ENCODE assay signal across 26 cellular contexts in the genomic region with DNA sequence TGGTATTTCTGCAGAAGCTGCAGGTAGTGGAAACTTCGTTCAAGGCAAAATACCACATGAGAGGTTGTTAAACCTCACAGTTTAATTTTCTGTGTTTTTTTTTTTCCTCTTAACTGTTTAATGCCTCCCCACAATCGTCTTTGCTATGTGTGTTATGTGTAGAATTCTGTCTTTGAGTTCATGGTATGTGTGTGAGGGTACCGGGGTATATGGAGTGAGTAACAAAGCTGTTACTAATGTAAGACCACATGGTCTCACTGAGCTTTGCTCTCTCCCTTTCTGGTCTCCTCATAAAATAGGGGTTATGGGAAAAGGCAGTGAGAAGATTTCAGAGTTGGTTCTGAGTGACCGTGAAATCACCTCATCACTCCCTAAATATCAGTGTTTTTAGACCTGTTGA.
DNase-seq lines count a peak whose midpoint lies in the region; ATAC-seq and TF ChIP-seq lines count a peak whose summit lies in the region.
"Had no signal": no experiment of that assay in that cellular context is flagged by ENCODE, and none has a peak within 500 bp of the region (broad histone marks: within the 10 kb centered on the region; RNA-seq: fewer than 3 reads in every experiment).

No MANE protein-coding gene starts in this region.

- H3K4me1 ChIP-seq in Loucy (ENCODE audit: insufficient read depth, low read length, poor library complexity, severe bottlenecking), result peaks cover 24% of the 10 kb centered on the region
- H3K4me1 ChIP-seq in thymus (ENCODE audit: control insufficient read depth, insufficient read depth, low read length), result peaks cover 8% of the 10 kb centered on the region

- H3K9me3 ChIP-seq in Loucy (ENCODE audit: insufficient read depth, low read depth, low read length) (no peaks in the 10 kb centered on the region), thymus (ENCODE audit: control insufficient read depth) (no peaks in the 10 kb centered on the region)
- H3K9me3 ChIP-seq: BLaER1 treated with 17β-estradiol and CSF1 and Interleukin-3, amounts not matched to agents 10 nM and 100 nM had no signal

- H3K9me2 ChIP-seq in Loucy (replicated peaks; ENCODE audit: low read depth, low read length), result no peaks in the 10 kb centered on the region

- no peaks in the 10 kb centered on the region for H3K27me3 ChIP-seq in Loucy (ENCODE audit: insufficient read depth, low read length, poor library complexity, severe bottlenecking)
- no peaks in the 10 kb centered on the region for H3K27me3 ChIP-seq in thymus (ENCODE audit: control insufficient read depth, insufficient read depth)
- H3K27me3 ChIP-seq: BLaER1 treated with 17β-estradiol and CSF1 and Interleukin-3, amounts not matched to agents 10 nM and 100 nM had no signal

- H4K20me1 ChIP-seq in Loucy (ENCODE audit: insufficient read depth, low read length, poor library complexity, severe bottlenecking), result no peaks in the 10 kb centered on the region
- H4K20me1 ChIP-seq: BLaER1 treated with 17β-estradiol and CSF1 and Interleukin-3, amounts not matched to agents 10 nM and 100 nM had no signal

- peak overlapping the region; percentile 43 for H3K4me2 ChIP-seq in Loucy (ENCODE audit: low read depth, low read length, poor library complexity, severe bottlenecking)
- H3K4me2 ChIP-seq: BLaER1 treated with 17β-estradiol and CSF1 and Interleukin-3, amounts not matched to agents 10 nM and 100 nM; KMS-11 had no signal

- no peaks in the 10 kb centered on the region for H3F3A ChIP-seq in Loucy (ENCODE audit: low read depth)

- H3K36me3 ChIP-seq in Loucy (ENCODE audit: insufficient read depth, low read length), result no peaks in the 10 kb centered on the region
- no peaks in the 10 kb centered on the region for H3K36me3 ChIP-seq in thymus (ENCODE audit: control insufficient read depth, insufficient read depth)
- H3K36me3 ChIP-seq: BLaER1 treated with 17β-estradiol and CSF1 and Interleukin-3, amounts not matched to agents 10 nM and 100 nM had no signal

- ATAC-seq in SK-N-SH treated with all-trans-retinoic acid at 6 μM for 48 hours, result no peak
- ATAC-seq: Panc1 had no signal

- no peak overlapping the region for H3K4me3 ChIP-seq in Loucy (ENCODE audit: low read length, poor library complexity, severe bottlenecking)
- no peak overlapping the region for H3K4me3 ChIP-seq in fibroblast of villous mesenchyme (ENCODE audit: low read depth, low read length)
- H3K4me3 ChIP-seq in thymus (ENCODE audit: low read length), result no peak overlapping the region
- H3K4me3 ChIP-seq: BLaER1 treated with 17β-estradiol and CSF1 and Interleukin-3, amounts not matched to agents 10 nM and 100 nM had no signal

- H3K79me2 ChIP-seq in Loucy (ENCODE audit: insufficient read depth, low read length), result no peaks in the 10 kb centered on the region

- 37% methylated on average over 4 of the region's 4 CpGs for WGBS in thymus

- TF ChIP-seq CTCF in Loucy (conservative IDR thresholded peaks at IDR 0.05; ENCODE audit: low read length) (no peak), fibroblast of villous mesenchyme (IDR thresholded peaks at IDR 0.05; ENCODE audit: insufficient read depth, low read depth, low read length) (no peak)

- peak overlapping the region; percentile 5 for H3K27ac ChIP-seq in thymus (ENCODE audit: low read depth)
- H3K27ac ChIP-seq: BLaER1 treated with 17β-estradiol and CSF1 and Interleukin-3, amounts not matched to agents 10 nM and 100 nM; KMS-11; RWPE1 had no signal

- DNase-seq in EH (ENCODE audit: low read depth) (peak; percentile 43), fibroblast of villous mesenchyme (ENCODE audit: low read depth) (peak; percentile 49), HUDEP-2 (lab: John Stamatoyannopoulos, UW; ENCODE audit: unreplicated experiment in 76 of 76) (no peak), HT-29 (ENCODE audit: low spot score) (no peak)
- DNase-seq: AML-193; CD4-positive, alpha-beta memory T cell; COR-L47; DMS53; H7; IMR-90; NCI-H1092 treated with DMSO at 0.1 percent for 48 hours; NCI-H1436; NCI-H187; NCI-H2081 treated with DMSO at 0.1 percent for 48 hours; NCI-H2171; NCI-H226; NCI-H510A; NCI-H69; SHP77 had no signal

- no peak overlapping the region for H2AFZ ChIP-seq in Loucy (ENCODE audit: low read length)

- peak overlapping the region; percentile 6 for H3K9ac ChIP-seq in Loucy (ENCODE audit: low read depth, low read length, poor library complexity, severe bottlenecking)
- H3K9ac ChIP-seq: BLaER1 treated with 17β-estradiol and CSF1 and Interleukin-3, amounts not matched to agents 10 nM and 100 nM; KMS-11 had no signal

TF ChIP-seq in SK-N-SH treated with all-trans-retinoic acid at 6 μM for 48 hours, 23 proteins besides CTCF, POLR2A, EP300 and RAD21 (continues in another document):
- no peak for TF ChIP-seq GLIS3 (CRISPR knock-in tag; IDR thresholded peaks at IDR 0.05)
- no peak for TF ChIP-seq BACH2 (CRISPR knock-in tag; IDR thresholded peaks at IDR 0.05; ENCODE audit: borderline replicate concordance)
- TF ChIP-seq ISL1 (CRISPR knock-in tag; IDR thresholded peaks at IDR 0.05), result no peak
- TF ChIP-seq, protein P1, sequence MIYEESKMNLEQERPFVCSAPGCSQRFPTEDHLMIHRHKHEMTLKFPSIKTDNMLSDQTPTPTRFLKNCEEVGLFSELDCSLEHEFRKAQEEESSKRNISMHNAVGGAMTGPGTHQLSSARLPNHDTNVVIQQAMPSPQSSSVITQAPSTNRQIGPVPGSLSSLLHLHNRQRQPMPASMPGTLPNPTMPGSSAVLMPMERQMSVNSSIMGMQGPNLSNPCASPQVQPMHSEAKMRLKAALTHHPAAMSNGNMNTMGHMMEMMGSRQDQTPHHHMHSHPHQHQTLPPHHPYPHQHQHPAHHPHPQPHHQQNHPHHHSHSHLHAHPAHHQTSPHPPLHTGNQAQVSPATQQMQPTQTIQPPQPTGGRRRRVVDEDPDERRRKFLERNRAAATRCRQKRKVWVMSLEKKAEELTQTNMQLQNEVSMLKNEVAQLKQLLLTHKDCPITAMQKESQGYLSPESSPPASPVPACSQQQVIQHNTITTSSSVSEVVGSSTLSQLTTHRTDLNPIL (CRISPR knock-in tag; IDR thresholded peaks at IDR 0.05; ENCODE audit: low read depth), result no peak
- TF ChIP-seq SNAI2 (CRISPR knock-in tag; IDR thresholded peaks at IDR 0.05), result no peak
- TF ChIP-seq RARB (CRISPR knock-in tag; IDR thresholded peaks at IDR 0.05), result no peak
- TF ChIP-seq, protein P2, sequence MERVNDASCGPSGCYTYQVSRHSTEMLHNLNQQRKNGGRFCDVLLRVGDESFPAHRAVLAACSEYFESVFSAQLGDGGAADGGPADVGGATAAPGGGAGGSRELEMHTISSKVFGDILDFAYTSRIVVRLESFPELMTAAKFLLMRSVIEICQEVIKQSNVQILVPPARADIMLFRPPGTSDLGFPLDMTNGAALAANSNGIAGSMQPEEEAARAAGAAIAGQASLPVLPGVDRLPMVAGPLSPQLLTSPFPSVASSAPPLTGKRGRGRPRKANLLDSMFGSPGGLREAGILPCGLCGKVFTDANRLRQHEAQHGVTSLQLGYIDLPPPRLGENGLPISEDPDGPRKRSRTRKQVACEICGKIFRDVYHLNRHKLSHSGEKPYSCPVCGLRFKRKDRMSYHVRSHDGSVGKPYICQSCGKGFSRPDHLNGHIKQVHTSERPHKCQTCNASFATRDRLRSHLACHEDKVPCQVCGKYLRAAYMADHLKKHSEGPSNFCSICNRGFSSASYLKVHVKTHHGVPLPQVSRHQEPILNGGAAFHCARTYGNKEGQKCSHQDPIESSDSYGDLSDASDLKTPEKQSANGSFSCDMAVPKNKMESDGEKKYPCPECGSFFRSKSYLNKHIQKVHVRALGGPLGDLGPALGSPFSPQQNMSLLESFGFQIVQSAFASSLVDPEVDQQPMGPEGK (CRISPR knock-in tag; IDR thresholded peaks at IDR 0.05; ENCODE audit: borderline replicate concordance), result no peak
- TF ChIP-seq ESRRG (CRISPR knock-in tag; IDR thresholded peaks at IDR 0.05), result no peak
- TF ChIP-seq CSDC2 (CRISPR knock-in tag; IDR thresholded peaks at IDR 0.05), result no peak
- TF ChIP-seq, protein P3, sequence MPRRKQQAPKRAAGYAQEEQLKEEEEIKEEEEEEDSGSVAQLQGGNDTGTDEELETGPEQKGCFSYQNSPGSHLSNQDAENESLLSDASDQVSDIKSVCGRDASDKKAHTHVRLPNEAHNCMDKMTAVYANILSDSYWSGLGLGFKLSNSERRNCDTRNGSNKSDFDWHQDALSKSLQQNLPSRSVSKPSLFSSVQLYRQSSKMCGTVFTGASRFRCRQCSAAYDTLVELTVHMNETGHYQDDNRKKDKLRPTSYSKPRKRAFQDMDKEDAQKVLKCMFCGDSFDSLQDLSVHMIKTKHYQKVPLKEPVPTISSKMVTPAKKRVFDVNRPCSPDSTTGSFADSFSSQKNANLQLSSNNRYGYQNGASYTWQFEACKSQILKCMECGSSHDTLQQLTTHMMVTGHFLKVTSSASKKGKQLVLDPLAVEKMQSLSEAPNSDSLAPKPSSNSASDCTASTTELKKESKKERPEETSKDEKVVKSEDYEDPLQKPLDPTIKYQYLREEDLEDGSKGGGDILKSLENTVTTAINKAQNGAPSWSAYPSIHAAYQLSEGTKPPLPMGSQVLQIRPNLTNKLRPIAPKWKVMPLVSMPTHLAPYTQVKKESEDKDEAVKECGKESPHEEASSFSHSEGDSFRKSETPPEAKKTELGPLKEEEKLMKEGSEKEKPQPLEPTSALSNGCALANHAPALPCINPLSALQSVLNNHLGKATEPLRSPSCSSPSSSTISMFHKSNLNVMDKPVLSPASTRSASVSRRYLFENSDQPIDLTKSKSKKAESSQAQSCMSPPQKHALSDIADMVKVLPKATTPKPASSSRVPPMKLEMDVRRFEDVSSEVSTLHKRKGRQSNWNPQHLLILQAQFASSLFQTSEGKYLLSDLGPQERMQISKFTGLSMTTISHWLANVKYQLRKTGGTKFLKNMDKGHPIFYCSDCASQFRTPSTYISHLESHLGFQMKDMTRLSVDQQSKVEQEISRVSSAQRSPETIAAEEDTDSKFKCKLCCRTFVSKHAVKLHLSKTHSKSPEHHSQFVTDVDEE (CRISPR knock-in tag; IDR thresholded peaks at IDR 0.05), result no peak
- TF ChIP-seq, protein P4, sequence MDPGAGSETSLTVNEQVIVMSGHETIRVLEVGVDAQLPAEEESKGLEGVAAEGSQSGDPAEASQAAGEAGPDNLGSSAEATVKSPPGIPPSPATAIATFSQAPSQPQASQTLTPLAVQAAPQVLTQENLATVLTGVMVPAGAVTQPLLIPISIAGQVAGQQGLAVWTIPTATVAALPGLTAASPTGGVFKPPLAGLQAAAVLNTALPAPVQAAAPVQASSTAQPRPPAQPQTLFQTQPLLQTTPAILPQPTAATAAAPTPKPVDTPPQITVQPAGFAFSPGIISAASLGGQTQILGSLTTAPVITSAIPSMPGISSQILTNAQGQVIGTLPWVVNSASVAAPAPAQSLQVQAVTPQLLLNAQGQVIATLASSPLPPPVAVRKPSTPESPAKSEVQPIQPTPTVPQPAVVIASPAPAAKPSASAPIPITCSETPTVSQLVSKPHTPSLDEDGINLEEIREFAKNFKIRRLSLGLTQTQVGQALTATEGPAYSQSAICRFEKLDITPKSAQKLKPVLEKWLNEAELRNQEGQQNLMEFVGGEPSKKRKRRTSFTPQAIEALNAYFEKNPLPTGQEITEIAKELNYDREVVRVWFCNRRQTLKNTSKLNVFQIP (CRISPR knock-in tag; IDR thresholded peaks at IDR 0.05; ENCODE audit: borderline replicate concordance, low read depth), result no peak
- no peak for TF ChIP-seq TOX (CRISPR knock-in tag; IDR thresholded peaks at IDR 0.05; ENCODE audit: borderline replicate concordance)
- TF ChIP-seq ZNF70 (CRISPR knock-in tag; IDR thresholded peaks at IDR 0.05), result no peak

Comparison
In these comparisons a context has a peak if more than half of its experiments do, and no peak if none do; other contexts are left out.
1. DNase-seq: peak in EH (single experiment) and fibroblast of villous mesenchyme (single experiment); none in HUDEP-2 (0 of 76) and HT-29 (single experiment).